8 cellular contexts compared by ENCODE assay signal in genomic region chr6:165439928-165440554, GRCh38.
DNase-seq lines count a peak whose midpoint lies in the region; ATAC-seq and TF ChIP-seq lines count a peak whose summit lies in the region.

No MANE protein-coding gene starts in this region.

- no peak overlapping the region for H3K27ac ChIP-seq in Panc1 (ENCODE audit: low read length)

- peak; percentile 5 for DNase-seq in GM10266 (ENCODE audit: extremely low spot score)
- DNase-seq in Panc1 (ENCODE audit: low read depth, low spot score): peak; percentile 52
- DNase-seq in fibroblast of the conjunctiva (ENCODE audit: low read depth): peak; percentile 47
- peak; percentile 14 for DNase-seq in stromal cell of bone marrow (ENCODE audit: low read depth)
- no peak for DNase-seq in activated T-cell treated with anti-CD3 and anti-CD28 coated beads for 4 hours
- DNase-seq in iPS-NIHi7 (ENCODE audit: extremely low spot score): no peak

- H3K4me1 ChIP-seq in Panc1 (ENCODE audit: control insufficient read depth, insufficient read depth, low read length): peaks cover 4% of the 10 kb centered on the region

- BruUV-seq in Panc1 (replicated peaks; lab: Mats Ljungman, UMichigan): no TSS peak

- H3K4me3 ChIP-seq in Panc1 (ENCODE audit: low read depth in 2 of 2, low read length in 2 of 2): no peak overlapping the region

- in situ Hi-C loops in Panc1 (cut with HindIII; ENCODE audit: low pct_unique_long_range_greater_than_20kb, low sequenced_read_pairs): no loop called here

- peak; percentile 46 for TF ChIP-seq CTCF in GM10266 (IDR thresholded peaks at IDR 0.05; ENCODE audit: control insufficient read depth, insufficient read depth, low read depth, missing control alignments)
- peak; percentile 65; the same call in 1 of the 2 replicates for TF ChIP-seq CTCF in Panc1 (IDR thresholded peaks at IDR 0.05)

- ATAC-seq in HG03378 (IDR thresholded peaks at IDR 0.05; ENCODE audit: unreplicated experiment) (peak; percentile 53), Panc1 (peak; percentile 83), HG03520 (IDR thresholded peaks at IDR 0.05; ENCODE audit: unreplicated experiment) (no peak)

- H3K9me3 ChIP-seq in Panc1 (ENCODE audit: control insufficient read depth, insufficient read depth, low read depth, low read length): no peaks in the 10 kb centered on the region

- intact Hi-C loops in Panc1 (cut with micrococcal nuclease; ENCODE audit: unreplicated experiment): loop anchor here (2.0 to 5.0 kb wide), 2 partner anchors 222 to 411 kb away; partner anchors contain the start of gene PDE10A

- no peaks in the 10 kb centered on the region for H3K27me3 ChIP-seq in Panc1 (ENCODE audit: control insufficient read depth, insufficient read depth, low read length)

- no peaks in the 10 kb centered on the region; the same call in 1 of the 2 replicates for H3K36me3 ChIP-seq in Panc1 (ENCODE audit: control insufficient read depth, insufficient read depth, low read length)

- CTCF ChIA-PET in Panc1 (lab: Charles Lee): interaction anchor here (0.6 to 2.2 kb wide), 11 partner anchors 128 to 410 kb away, joined by 3 to 16 read pairs (median 4); no protein-coding TSS in a partner anchor

- POLR2A ChIA-PET in Panc1 (lab: Charles Lee): interaction anchor here (0.6 kb wide), 1 partner anchor 332 kb away, joined by 4 read pairs; no protein-coding TSS in a partner anchor

Comparison
In these comparisons a context has a peak if more than half of its experiments do, and no peak if none do; other contexts are left out.
1. DNase-seq: peak in GM10266 (single experiment), Panc1 (single experiment), fibroblast of the conjunctiva (single experiment) and stromal cell of bone marrow (single experiment); none in activated T-cell treated with anti-CD3 and anti-CD28 coated beads for 4 hours (single experiment) and iPS-NIHi7 (single experiment).